8 cellular contexts compared by ENCODE assay signal in the genomic region with DNA sequence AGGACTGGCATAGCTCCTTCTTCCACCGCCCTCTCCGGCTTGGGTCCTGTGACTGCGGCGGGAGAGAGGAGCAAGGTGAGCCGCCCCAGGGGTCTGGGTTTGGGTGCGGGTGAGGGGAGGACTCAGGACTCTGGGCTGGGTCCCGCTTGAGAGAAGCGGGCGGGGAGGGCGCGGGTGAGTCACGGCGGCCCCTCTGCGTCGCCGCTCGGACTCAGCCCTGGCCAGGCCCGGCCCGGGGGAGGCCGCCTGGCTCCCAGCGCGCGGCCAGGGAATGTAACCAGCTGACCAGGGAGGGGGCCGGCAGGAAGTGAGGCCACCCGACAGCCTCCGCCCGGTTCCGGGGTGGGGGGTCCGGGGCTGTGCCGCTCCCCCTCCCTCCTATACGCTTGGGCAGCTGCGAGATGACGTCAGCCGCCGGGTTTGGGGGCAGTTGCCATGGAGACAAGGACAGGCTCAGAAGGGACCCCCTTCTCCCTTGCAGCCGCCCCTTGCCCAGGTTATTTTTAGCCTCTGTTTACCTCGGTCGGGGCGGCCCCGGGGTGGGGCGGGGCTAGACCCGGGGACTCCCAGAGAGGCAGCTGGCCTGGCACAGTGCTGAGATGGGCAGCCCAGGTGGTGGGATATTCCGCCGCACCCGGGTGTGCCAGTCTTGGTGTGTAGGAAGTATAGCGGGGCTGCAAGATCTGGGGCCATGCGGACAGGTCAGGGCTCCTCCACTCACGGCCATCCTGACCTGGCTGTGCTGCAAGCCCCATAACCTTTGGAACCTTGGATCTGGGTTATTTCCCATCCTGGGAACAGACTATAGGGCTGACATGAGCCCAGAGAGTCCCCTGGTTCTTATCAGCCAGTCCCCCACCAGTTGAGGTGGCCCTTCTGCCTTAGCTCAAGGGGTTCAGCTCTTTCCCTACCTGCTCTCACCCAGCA. TPM values are rescaled to one million over a fixed set of nuclear protein-coding genes. Genes with fewer than 3 reads are reported as not detected.
DNase-seq lines count a peak whose midpoint lies in the region; ATAC-seq lines count a peak whose summit lies in the region.

No MANE protein-coding gene starts in this region.

- peaks cover 21% of the 10 kb centered on the region for H3K4me1 ChIP-seq in neuron (ENCODE audit: insufficient read depth, low read length)

- H3K36me3 Mint-ChIP-seq in activated T-cell treated with anti-CD3 and anti-CD28 coated beads, Interleukin-2, amount 50 U/mL, for 24 hours (ENCODE audit: low read depth), result no peaks in the 10 kb centered on the region
- H3K36me3 Mint-ChIP-seq in activated naive CD4-positive, alpha-beta T cell treated with anti-CD3 and anti-CD28 coated beads, Interleukin-2, amount 50 U/mL, for 72 hours, result no peaks in the 10 kb centered on the region

- H3K4me3 Mint-ChIP-seq in activated T-cell treated with anti-CD3 and anti-CD28 coated beads, Interleukin-2, amount 50 U/mL, for 24 hours, result peak overlapping the region; percentile 71

- peak overlapping the region; percentile 89 for H3K4me3 ChIP-seq in neuron (ENCODE audit: low read length)

- H3K27me3 ChIP-seq in neuron (ENCODE audit: insufficient read depth, low read length), result no peaks in the 10 kb centered on the region

- ATAC-seq in HG03460 (IDR thresholded peaks at IDR 0.05; ENCODE audit: unreplicated experiment) (peak; percentile 41), HG02623 (IDR thresholded peaks at IDR 0.05; ENCODE audit: unreplicated experiment) (no peak)
- peak; percentile 3 to 46 for ATAC-seq in activated naive CD4-positive, alpha-beta T cell treated with anti-CD3 and anti-CD28 coated beads, Interleukin-2, amount 50 U/mL, for 72 hours

- no peaks in the 10 kb centered on the region for H3K36me3 ChIP-seq in neuron (ENCODE audit: insufficient read depth, low read length)

- H2AFZ ChIP-seq in neuron (ENCODE audit: low read depth, low read length), result no peak overlapping the region

- H3K9me3 ChIP-seq in neuron (ENCODE audit: low read length), result no peaks in the 10 kb centered on the region

- H3K27me3 Mint-ChIP-seq in activated T-cell treated with anti-CD3 and anti-CD28 coated beads, Interleukin-2, amount 50 U/mL, for 24 hours, result peaks cover 32% of the 10 kb centered on the region

- no peaks in the 10 kb centered on the region for H3K9me3 Mint-ChIP-seq in activated T-cell treated with anti-CD3 and anti-CD28 coated beads, Interleukin-2, amount 50 U/mL, for 24 hours
- H3K9me3 Mint-ChIP-seq in activated naive CD4-positive, alpha-beta T cell treated with anti-CD3 and anti-CD28 coated beads, Interleukin-2, amount 50 U/mL, for 72 hours, result no peaks in the 10 kb centered on the region

- peak; percentile 40 for DNase-seq in activated T-cell treated with anti-CD3 and anti-CD28 coated beads, Interleukin-2, amount 50 U/mL, for 24 hours
- DNase-seq in activated T-cell treated with anti-CD3 and anti-CD28 coated beads, Interleukin-2, amount 50 U/mL, for 48 hours, result no peak
- DNase-seq in activated naive CD4-positive, alpha-beta T cell treated with anti-CD3 and anti-CD28 coated beads, Interleukin-2, amount 50 U/mL, for 72 hours (ENCODE audit: low spot score in 2 of 2), result no peak
- DNase-seq in glomerular visceral epithelial cell (ENCODE audit: extremely low spot score) (peak; percentile 87), SKM-1 (lab: John Stamatoyannopoulos, UW; ENCODE audit: unreplicated experiment) (no peak)

- H3K4me1 Mint-ChIP-seq in activated T-cell treated with anti-CD3 and anti-CD28 coated beads, Interleukin-2, amount 50 U/mL, for 24 hours (ENCODE audit: low read depth), result peaks cover 20% of the 10 kb centered on the region

- H3K27ac Mint-ChIP-seq in activated T-cell treated with anti-CD3 and anti-CD28 coated beads, Interleukin-2, amount 50 U/mL, for 24 hours, result no peak overlapping the region
- H3K27ac Mint-ChIP-seq in activated naive CD4-positive, alpha-beta T cell treated with anti-CD3 and anti-CD28 coated beads, Interleukin-2, amount 50 U/mL, for 72 hours, result peak overlapping the region in 1 of 2 donors; percentile 90

RNA-seq across cellular contexts. Expression of gene RIPOR1, which starts 1.6 kb away (rescaled TPM):
- 10 to 100 TPM; 34.1 to 41.4 TPM for total RNA-seq in activated naive CD4-positive, alpha-beta T cell treated with anti-CD3 and anti-CD28 coated beads, Interleukin-2, amount 50 U/mL, for 72 hours

RNA-seq across cellular contexts. Expression of gene CTCF, which starts 32.0 kb away (rescaled TPM):
- 10 to 100 TPM; 51.5 to 62.1 TPM for total RNA-seq in activated naive CD4-positive, alpha-beta T cell treated with anti-CD3 and anti-CD28 coated beads, Interleukin-2, amount 50 U/mL, for 72 hours

RNA-seq across cellular contexts. Expression of gene AGRP, which starts 46.9 kb away (rescaled TPM):
- total RNA-seq in activated naive CD4-positive, alpha-beta T cell treated with anti-CD3 and anti-CD28 coated beads, Interleukin-2, amount 50 U/mL, for 72 hours, result under 1 TPM in 1 of 2 donors, not detected in 1; 0.64 TPM

RNA-seq across cellular contexts. Expression of gene ATP6V0D1, which starts 49.3 kb away (rescaled TPM):
- 10 to 100 TPM; 20.4 to 22.5 TPM for total RNA-seq in activated naive CD4-positive, alpha-beta T cell treated with anti-CD3 and anti-CD28 coated beads, Interleukin-2, amount 50 U/mL, for 72 hours

Comparison
In these comparisons a context has a peak if more than half of its experiments do, and no peak if none do; other contexts are left out.
1. DNase-seq: peak in activated T-cell treated with anti-CD3 and anti-CD28 coated beads, Interleukin-2, amount 50 U/mL, for 24 hours (single experiment) and glomerular visceral epithelial cell (single experiment); none in activated T-cell treated with anti-CD3 and anti-CD28 coated beads, Interleukin-2, amount 50 U/mL, for 48 hours (0 of 2), activated naive CD4-positive, alpha-beta T cell treated with anti-CD3 and anti-CD28 coated beads, Interleukin-2, amount 50 U/mL, for 72 hours (0 of 2) and SKM-1 (single experiment).